ENCODE assay signal across 8 cellular contexts in the genomic region with DNA sequence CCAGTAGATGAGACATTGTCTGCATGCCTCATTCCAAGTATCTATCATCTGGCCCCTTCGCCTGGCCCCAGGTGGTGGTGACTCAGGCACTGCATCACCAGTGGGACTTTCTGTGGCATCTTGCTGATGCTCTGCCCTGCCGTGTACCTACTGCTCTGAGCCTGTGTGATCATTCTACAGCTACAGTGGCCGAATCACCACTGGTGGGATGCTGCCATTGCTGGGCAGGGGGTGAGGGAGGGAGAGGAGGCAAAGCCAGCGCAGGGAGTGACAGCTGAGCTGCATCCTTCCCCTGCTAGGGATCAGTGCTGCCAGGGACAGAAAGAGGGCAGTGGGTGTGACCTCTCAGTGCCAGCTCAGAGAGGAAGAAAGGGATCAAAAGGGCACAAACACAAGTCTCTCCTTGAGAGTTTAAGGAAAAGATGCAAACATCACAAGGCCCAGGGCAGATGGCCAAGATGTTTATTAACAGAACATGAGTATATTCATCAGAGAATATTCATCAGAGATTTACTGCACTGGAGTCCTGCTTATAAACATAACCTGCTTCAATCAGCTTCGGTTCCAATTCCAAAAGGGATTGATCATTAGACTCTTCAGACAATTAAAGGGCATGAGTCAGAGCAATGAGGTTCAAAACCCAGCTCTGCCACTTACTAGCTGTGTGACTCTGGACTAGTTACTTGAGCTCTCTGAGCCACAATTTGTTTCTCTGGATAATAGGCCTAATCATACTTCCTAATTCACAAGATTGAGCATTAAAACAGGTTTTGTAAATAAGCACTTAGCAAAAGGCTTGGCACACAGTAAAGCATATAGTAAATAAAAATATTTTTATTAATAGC.
DNase-seq lines count a peak whose midpoint lies in the region; ATAC-seq and TF ChIP-seq lines count a peak whose summit lies in the region.

No MANE protein-coding gene starts in this region.

- no peak overlapping the region for H3K4me3 ChIP-seq in mammary epithelial cell (replicated peaks in 1 of 3; ENCODE audit: insufficient read depth in 1 of 3, low read depth in 2 of 3, low read length in 3 of 3)
- no peak overlapping the region for H3K4me3 ChIP-seq in ovary

- no peak overlapping the region for H2AFZ ChIP-seq in mammary epithelial cell (ENCODE audit: low read depth, low read length)

- H3K79me2 ChIP-seq in mammary epithelial cell (ENCODE audit: insufficient read depth, low read length), result no peaks in the 10 kb centered on the region

- DNase-seq in SW 1271 (lab: John Stamatoyannopoulos, UW), result peak; percentile 54 to 86
- DNase-seq in mammary epithelial cell, result peak; percentile 97
- DNase-seq in stimulated activated CD4-positive, alpha-beta T cell treated with anti-CD3 and anti-CD28 coated beads, TNF-alpha, amount 100 ng/mL, for 4 hours (ENCODE audit: low read depth in 3 of 3), result peak; percentile 19 to 52 (median 52)
- no peak for DNase-seq in NCI-H1105 treated with DMSO at 0.1 percent for 48 hours (lab: John Stamatoyannopoulos, UW)
- no peak for DNase-seq in LoVo (ENCODE audit: low spot score)
- DNase-seq in ovary, result no peak

- 49% methylated on average over 5 of the region's 5 CpGs for WGBS in mammary epithelial cell (ENCODE audit: low coverage, missing lambda C conversion rate)
- 76 to 80% (median 79%) methylated on average over 5 of the region's 5 CpGs for WGBS in ovary, 3 donors

- no peak for TF ChIP-seq CTCF in mammary epithelial cell (conservative IDR thresholded peaks at IDR 0.05 in 1 of 2, IDR thresholded peaks at IDR 0.05 in 1 of 2; ENCODE audit: extremely low read depth in 1 of 2, insufficient read depth in 1 of 2, low read depth in 1 of 2, low read length in 2 of 2)
- TF ChIP-seq CTCF in ovary (IDR thresholded peaks at IDR 0.05), result no peak

- TF ChIP-seq EP300 in ovary (IDR thresholded peaks at IDR 0.05), result no peak

- dilution Hi-C loops in mammary epithelial cell (cut with HindIII; ENCODE audit: low sequenced_read_pairs), result no loop called here

- H3K4me2 ChIP-seq in mammary epithelial cell (ENCODE audit: insufficient read depth, low read depth, low read length), result no peak overlapping the region

- H3K27ac ChIP-seq in mammary epithelial cell (ENCODE audit: insufficient read depth, low read depth, low read length) (peak overlapping the region; percentile 50), ovary (no peak overlapping the region)

- intact Hi-C loops in mammary epithelial cell (cut with micrococcal nuclease), result loop anchor here (2.0 kb wide), 3 partner anchors 22 to 60 kb away; no protein-coding TSS in a partner anchor
- intact Hi-C loops in ovary (cut with DNase I), result loop anchor here in 1 of 4 donors (10.0 kb wide), 1 partner anchor 50 kb away; no protein-coding TSS in a partner anchor

- ATAC-seq in GM19463 (IDR thresholded peaks at IDR 0.05; ENCODE audit: unreplicated experiment) (peak; percentile 92), GM21447 (IDR thresholded peaks at IDR 0.05; ENCODE audit: unreplicated experiment) (no peak)

- CTCF ChIA-PET in mammary epithelial cell (lab: Charles Lee; ENCODE audit: low non-redundant PET), result no interaction called here

- no peaks in the 10 kb centered on the region for H3K27me3 ChIP-seq in mammary epithelial cell (ENCODE audit: insufficient read depth, low read length)
- no peaks in the 10 kb centered on the region for H3K27me3 ChIP-seq in ovary

- H3K36me3 ChIP-seq in mammary epithelial cell (ENCODE audit: insufficient read depth, low read length), result no peaks in the 10 kb centered on the region
- no peaks in the 10 kb centered on the region for H3K36me3 ChIP-seq in ovary

- no peak for TF ChIP-seq POLR2A in ovary (IDR thresholded peaks at IDR 0.05)

- BruUV-seq in mammary epithelial cell (replicated peaks; lab: Mats Ljungman, UMichigan), result no TSS peak

- H4K20me1 ChIP-seq in mammary epithelial cell (ENCODE audit: insufficient read depth, low read length), result no peaks in the 10 kb centered on the region

- H3K4me1 ChIP-seq in mammary epithelial cell (ENCODE audit: insufficient read depth, low read length) (peaks cover 12% of the 10 kb centered on the region), ovary (ENCODE audit: insufficient read depth) (no peaks in the 10 kb centered on the region)

- H3K9me3 ChIP-seq in mammary epithelial cell (replicated peaks; ENCODE audit: insufficient read depth, low read length) (no peaks in the 10 kb centered on the region), ovary (no peaks in the 10 kb centered on the region)

- H3K9ac ChIP-seq in mammary epithelial cell (ENCODE audit: insufficient read depth, low read length), result no peak overlapping the region

- in situ Hi-C loops in mammary epithelial cell (cut with MboI; ENCODE audit: low sequenced_read_pairs in 2 of 2), result no loop called here

Comparison
In these comparisons a context has a peak if more than half of its experiments do, and no peak if none do; other contexts are left out.
1. DNase-seq: peak in SW 1271 (2 of 2), mammary epithelial cell (single experiment) and stimulated activated CD4-positive, alpha-beta T cell treated with anti-CD3 and anti-CD28 coated beads, TNF-alpha, amount 100 ng/mL, for 4 hours (3 of 3); none in NCI-H1105 treated with DMSO at 0.1 percent for 48 hours (single experiment), LoVo (single experiment) and ovary (0 of 5).